ENCODE assay signal across 14 cellular contexts in the genomic region with DNA sequence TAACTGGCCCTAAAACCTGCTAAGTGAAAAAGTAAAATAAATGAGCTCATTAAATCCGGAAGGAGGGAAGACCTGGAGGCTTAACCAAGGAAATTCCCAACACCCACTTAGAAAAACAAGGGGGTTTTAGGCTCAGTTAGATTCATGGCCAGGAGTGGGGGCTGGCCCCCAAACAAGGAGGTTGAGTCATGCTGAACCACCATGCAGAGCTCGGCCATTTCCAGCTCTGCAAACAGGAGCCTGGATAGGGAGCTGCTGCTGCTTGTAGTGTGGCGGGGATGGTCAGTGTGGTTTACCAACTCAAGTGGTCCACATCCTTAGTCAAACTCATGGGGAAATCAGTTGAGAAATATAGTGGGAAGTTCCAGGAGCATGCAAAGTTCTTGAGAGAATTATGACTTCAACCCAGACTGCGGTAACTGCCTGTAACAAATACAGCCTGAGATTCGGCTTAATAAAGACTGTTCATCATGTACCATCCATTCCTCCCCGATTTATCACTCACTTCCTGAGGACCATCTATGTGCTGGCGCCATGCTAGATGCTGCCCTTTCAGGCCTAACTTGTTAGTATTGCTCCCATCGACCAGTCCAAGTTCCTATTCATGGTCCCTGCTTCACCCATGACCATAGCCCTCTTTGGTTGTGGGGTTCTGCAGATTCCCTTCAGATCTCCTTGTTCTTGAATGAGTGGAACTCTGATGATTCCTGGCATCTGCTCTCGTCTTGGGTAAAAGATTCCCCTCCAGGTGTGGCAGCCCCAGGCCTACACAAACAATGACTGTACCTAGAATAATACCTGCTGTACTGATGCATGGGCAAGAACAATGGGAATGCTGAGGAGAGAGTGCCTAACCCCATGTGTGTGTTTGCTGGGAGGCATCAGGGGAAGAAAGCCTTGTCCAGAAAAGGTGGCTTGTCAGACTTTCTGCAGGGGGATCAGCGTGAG. TPM values are rescaled to one million over a fixed set of nuclear protein-coding genes. Genes with fewer than 3 reads are reported as not detected.
DNase-seq lines count a peak whose midpoint lies in the region; FAIRE-seq and TF ChIP-seq lines count a peak whose summit lies in the region.
"Had no signal": no experiment of that assay in that cellular context is flagged by ENCODE, and none has a peak within 500 bp of the region (broad histone marks: within the 10 kb centered on the region; RNA-seq: fewer than 3 reads in every experiment).

No MANE protein-coding gene starts in this region.

- peaks cover 1% of the 10 kb centered on the region for H3K27me3 Mint-ChIP-seq in glutamatergic neuron (ENCODE audit: unreplicated experiment)

- DNase-seq in Daoy (ENCODE audit: low read depth) (peak; percentile 98), NCI-H146 (lab: John Stamatoyannopoulos, UW) (peak; percentile 55), endothelial cell of umbilical vein (ENCODE audit: low read depth, low spot score) (peak; percentile 20), non-pigmented ciliary epithelial cell (ENCODE audit: low read depth) (peak; percentile 75), NCI-H2107 (lab: John Stamatoyannopoulos, UW) (no peak), GM13976 (ENCODE audit: low spot score) (no peak), glutamatergic neuron (no peak)
- DNase-seq in stimulated activated CD4-positive, alpha-beta T cell treated with anti-CD3 and anti-CD28 coated beads, Interleukin-15, amount 100 ng/mL, for 24 hours = no peak
- DNase-seq: activated CD4-positive, alpha-beta memory T cell treated with anti-CD3 and anti-CD28 coated beads for 36 hours; activated naive CD4-positive, alpha-beta T cell treated with anti-CD3 and anti-CD28 coated beads, Interleukin-2, amount 50 U/mL, for 16 hours; COR-L47; NCI-H1105; uterus had no signal

- H4K20me1 ChIP-seq in endothelial cell of umbilical vein (replicated peaks; ENCODE audit: control insufficient read depth, extremely low read depth, insufficient read depth, low read length) = no peaks in the 10 kb centered on the region

- no peak overlapping the region for H3K9ac ChIP-seq in endothelial cell of umbilical vein (replicated peaks; ENCODE audit: extremely low read depth, insufficient read depth, low read length)

- in situ Hi-C loops in GM13976 (cut with MboI; ENCODE audit: low sequenced_read_pairs, unreplicated experiment) = loop anchor here (10.0 to 25.0 kb wide), 2 partner anchors 142 to 695 kb away; no protein-coding TSS in a partner anchor

- no peaks in the 10 kb centered on the region for H3K36me3 ChIP-seq in endothelial cell of umbilical vein (ENCODE audit: control insufficient read depth in 2 of 2, extremely low read depth in 1 of 2, insufficient read depth in 2 of 2, low read length in 2 of 2)
- H3K36me3 ChIP-seq: uterus had no signal

- H3K27ac Mint-ChIP-seq in glutamatergic neuron (ENCODE audit: unreplicated experiment) = no peak overlapping the region
- H3K27ac Mint-ChIP-seq: activated CD4-positive, alpha-beta memory T cell treated with anti-CD3 and anti-CD28 coated beads for 36 hours had no signal

- peaks cover 5 to 12% of the 10 kb centered on the region in 2 experiments for H3K27me3 ChIP-seq in endothelial cell of umbilical vein (ENCODE audit: control insufficient read depth in 2 of 2, insufficient read depth in 2 of 2, low read length in 2 of 2)
- H3K27me3 ChIP-seq: hepatocyte, uterus had no signal

- no peak overlapping the region for H3K4me3 Mint-ChIP-seq in glutamatergic neuron (ENCODE audit: unreplicated experiment)
- H3K4me3 Mint-ChIP-seq: activated CD4-positive, alpha-beta memory T cell treated with anti-CD3 and anti-CD28 coated beads for 36 hours had no signal

- no peaks in the 10 kb centered on the region for H3K9me1 ChIP-seq in endothelial cell of umbilical vein (replicated peaks; ENCODE audit: control insufficient read depth, extremely low read depth, insufficient read depth, low read length)

- CTCF ChIA-PET in endothelial cell of umbilical vein (lab: Charles Lee) = interaction anchor here (0.6 to 5.2 kb wide), 18 partner anchors 11 to 146 kb away, joined by 3 to 228 read pairs (median 6); a partner anchor contains a TSS

- H3K79me2 ChIP-seq in endothelial cell of umbilical vein (ENCODE audit: control insufficient read depth, insufficient read depth, low read length) = no peaks in the 10 kb centered on the region
- H3K79me2 ChIP-seq: hepatocyte had no signal

- H3K9me3 ChIP-seq in endothelial cell of umbilical vein (replicated peaks; ENCODE audit: control insufficient read depth, insufficient read depth, low read length) = no peaks in the 10 kb centered on the region
- H3K9me3 ChIP-seq: uterus had no signal

- no peak overlapping the region for H3K4me3 ChIP-seq in endothelial cell of umbilical vein (replicated peaks in 1 of 3; ENCODE audit: insufficient read depth in 1 of 3, low read depth in 1 of 3, low read length in 3 of 3)
- H3K4me3 ChIP-seq: hepatocyte, uterus had no signal

- peaks cover 2% of the 10 kb centered on the region for H3K4me1 Mint-ChIP-seq in glutamatergic neuron (ENCODE audit: low read depth, unreplicated experiment)

- H3K4me2 ChIP-seq in endothelial cell of umbilical vein (ENCODE audit: insufficient read depth, low read length) = no peak overlapping the region
- H3K4me2 ChIP-seq: hepatocyte had no signal

- no peaks in the 10 kb centered on the region for H3K36me3 Mint-ChIP-seq in glutamatergic neuron (ENCODE audit: unreplicated experiment)
- H3K36me3 Mint-ChIP-seq: activated CD4-positive, alpha-beta memory T cell treated with anti-CD3 and anti-CD28 coated beads for 36 hours had no signal

- peaks cover 6% of the 10 kb centered on the region for H3K4me1 ChIP-seq in endothelial cell of umbilical vein (ENCODE audit: control insufficient read depth, extremely low read depth, insufficient read depth, low read length)
- H3K4me1 ChIP-seq: uterus had no signal

- TF ChIP-seq CTCF in endothelial cell of umbilical vein (IDR thresholded peaks at IDR 0.05; ENCODE audit: extremely low read depth in 1 of 2, insufficient read depth in 1 of 2, low read depth in 1 of 2, low read length in 2 of 2) = no peak
- no peak for TF ChIP-seq CTCF in GM13976 (IDR thresholded peaks at IDR 0.05; ENCODE audit: borderline replicate concordance, control extremely low read depth, extremely low read depth, insufficient read depth, missing control alignments)
- no peak for TF ChIP-seq CTCF in glutamatergic neuron (IDR thresholded peaks at IDR 0.05; ENCODE audit: partially characterized antibody, unreplicated experiment)

- POLR2A ChIA-PET in endothelial cell of umbilical vein (lab: Charles Lee) = no interaction called here

- TF ChIP-seq POLR2A in endothelial cell of umbilical vein (IDR thresholded peaks at IDR 0.05; ENCODE audit: low read depth, low read length) = no peak

- peak; percentile 71 for FAIRE-seq in endothelial cell of umbilical vein (lab: Jason Lieb, UNC)

- H3K9me3 Mint-ChIP-seq in glutamatergic neuron (ENCODE audit: unreplicated experiment) = peaks cover 1% of the 10 kb centered on the region
- H3K9me3 Mint-ChIP-seq: activated CD4-positive, alpha-beta memory T cell treated with anti-CD3 and anti-CD28 coated beads for 36 hours had no signal

- intact Hi-C loops in endothelial cell of umbilical vein (cut with micrococcal nuclease) = no loop called here

- dilution Hi-C loops in endothelial cell of umbilical vein (cut with MboI; ENCODE audit: extremely low pct_ligation_motif_present, low sequenced_read_pairs) = loop anchor here (25.0 kb wide), 1 partner anchor 145 kb away; no protein-coding TSS in a partner anchor

- no peak overlapping the region for H2AFZ ChIP-seq in endothelial cell of umbilical vein (ENCODE audit: low read depth, low read length)
- H2AFZ ChIP-seq: hepatocyte had no signal

- H3K27ac ChIP-seq in endothelial cell of umbilical vein (ENCODE audit: insufficient read depth, low read depth, low read length) = no peak overlapping the region
- H3K27ac ChIP-seq: hepatocyte, uterus had no signal

- BruUV-seq in endothelial cell of umbilical vein (replicated peaks; lab: Mats Ljungman, UMichigan) = no TSS peak

TF ChIP-seq in endothelial cell of umbilical vein, 7 proteins besides CTCF, POLR2A, EP300 and RAD21:
- TF ChIP-seq FOS (IDR thresholded peaks at IDR 0.05; ENCODE audit: borderline replicate concordance, insufficient read depth, low read length) (peak; percentile 17), JUN (IDR thresholded peaks at IDR 0.05; ENCODE audit: borderline replicate concordance, insufficient read depth, insufficient read length, low read depth) (no peak), GATA2 (IDR thresholded peaks at IDR 0.05; ENCODE audit: insufficient read depth, insufficient read length, low read depth, low read length) (no peak)

RNA-seq across cellular contexts. Expression of a gene that starts 39.5 kb away (rescaled TPM):
- 88.3 and 104 TPM in 2 replicates for total RNA-seq in Daoy (2014; rRNA removed; shearing (Covaris generic))
- total RNA-seq in endothelial cell of umbilical vein = 50.4 and 52.3 TPM in 2 replicates
- 10.1 and 13.0 TPM in 2 replicates for polyA plus RNA-seq in endothelial cell of umbilical vein
- polyA plus RNA-seq in endothelial cell of umbilical vein (2011; cell fraction: cytosol; rRNA removed) = 22.7 and 29.0 TPM in 2 replicates
- 14.5 and 19.0 TPM in 2 replicates for polyA plus RNA-seq in endothelial cell of umbilical vein (2011; cell fraction: nucleus; rRNA removed)
- 41.1 and 55.6 TPM in 2 replicates for polyA plus RNA-seq in endothelial cell of umbilical vein (2012)
- 15.4 and 21.5 TPM in 2 replicates for polyA minus RNA-seq in endothelial cell of umbilical vein
- 26.0 TPM for polyA minus RNA-seq in endothelial cell of umbilical vein (2011; cell fraction: cytosol; rRNA and poly(A)+ RNA removed)
- 40.4 and 42.0 TPM in 2 replicates for polyA minus RNA-seq in endothelial cell of umbilical vein (2011; cell fraction: nucleus; rRNA and poly(A)+ RNA removed)
- total RNA-seq in glutamatergic neuron (ENCODE audit: unreplicated experiment) = 44.6 TPM

RNA-seq across cellular contexts. Expression of a gene that starts 46.4 kb away (rescaled TPM):
- total RNA-seq in Daoy (2014; rRNA removed; shearing (Covaris generic)) = 73.2 and 98.7 TPM in 2 replicates
- total RNA-seq in endothelial cell of umbilical vein (59.7 and 66.5 TPM in 2 replicates), glutamatergic neuron (ENCODE audit: unreplicated experiment) (not detected)
- polyA plus RNA-seq in endothelial cell of umbilical vein = 42.5 and 52.6 TPM in 2 replicates
- 37.6 and 45.6 TPM in 2 replicates for polyA plus RNA-seq in endothelial cell of umbilical vein (2011; cell fraction: cytosol; rRNA removed)
- 27.8 and 38.0 TPM in 2 replicates for polyA plus RNA-seq in endothelial cell of umbilical vein (2011; cell fraction: nucleus; rRNA removed)
- polyA plus RNA-seq in endothelial cell of umbilical vein (2012) = 42.1 and 42.8 TPM in 2 replicates
- polyA minus RNA-seq in endothelial cell of umbilical vein = 59.4 and 60.7 TPM in 2 replicates
- not detected for polyA minus RNA-seq in endothelial cell of umbilical vein (2011; cell fraction: cytosol; rRNA and poly(A)+ RNA removed)
- polyA minus RNA-seq in endothelial cell of umbilical vein (2011; cell fraction: nucleus; rRNA and poly(A)+ RNA removed) = 19.1 and 46.6 TPM in 2 replicates
- total RNA-seq: activated CD4-positive, alpha-beta memory T cell treated with anti-CD3 and anti-CD28 coated beads for 36 hours had no signal

Comparison
In these comparisons a context has a peak if more than half of its experiments do, and no peak if none do; other contexts are left out.
1. DNase-seq: peak in Daoy (single experiment), NCI-H146 (single experiment), endothelial cell of umbilical vein (single experiment) and non-pigmented ciliary epithelial cell (single experiment); none in NCI-H2107 (single experiment), stimulated activated CD4-positive, alpha-beta T cell treated with anti-CD3 and anti-CD28 coated beads, Interleukin-15, amount 100 ng/mL, for 24 hours (single experiment), GM13976 (single experiment) and glutamatergic neuron (single experiment).
2. RNA of a gene that starts 46.4 kb away (total RNA-seq): 73.2 to 98.7 TPM in Daoy and 59.7 to 66.5 TPM in endothelial cell of umbilical vein; not detected in glutamatergic neuron (single experiment); every median in the first group is over 10 times any median in the second.